ENCODE assay signal across 18 cellular contexts in the genomic region with DNA sequence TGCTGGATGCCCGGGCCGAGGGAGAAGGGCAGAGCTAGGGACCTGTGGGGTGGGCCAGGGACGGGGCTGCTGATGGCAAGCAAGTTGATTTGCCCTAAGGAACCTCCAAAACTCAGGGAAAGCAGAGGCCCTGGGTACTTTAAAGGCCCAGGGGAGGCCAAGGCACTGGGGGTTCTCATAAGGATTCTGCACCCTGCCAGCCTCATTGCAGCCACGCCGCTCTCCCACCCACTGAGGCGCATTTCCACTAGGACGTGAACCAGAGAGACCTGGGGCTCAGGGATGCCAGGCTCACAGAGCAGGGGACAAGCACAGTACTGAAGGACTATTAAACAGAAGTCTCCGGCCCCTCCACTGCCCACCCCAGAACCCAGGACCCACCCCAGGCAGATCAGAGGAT. TPM values are rescaled to one million over a fixed set of nuclear protein-coding genes. Genes with fewer than 3 reads are reported as not detected.
DNase-seq lines count a peak whose midpoint lies in the region; TF ChIP-seq lines count a peak whose summit lies in the region.
"Had no signal": no experiment of that assay in that cellular context is flagged by ENCODE, and none has a peak within 500 bp of the region (broad histone marks: within the 10 kb centered on the region; RNA-seq: fewer than 3 reads in every experiment).

No MANE protein-coding gene starts in this region.

- no peak overlapping the region for H4K5ac ChIP-seq in H9 (ENCODE audit: insufficient read length, low read depth, low read length)

- H3K79me2 ChIP-seq in H9 (ENCODE audit: insufficient read depth, low read length) = no peaks in the 10 kb centered on the region

- H3K4me3 ChIP-seq in colonic mucosa = no peak overlapping the region
- H3K4me3 ChIP-seq: SJCRH30 had no signal

- no peak overlapping the region for H3K18ac ChIP-seq in H9 (ENCODE audit: insufficient read length, low read depth, low read length)

- no peak overlapping the region for H3K23ac ChIP-seq in H9 (ENCODE audit: insufficient read length, low read depth, low read length)

- H3K4me1 ChIP-seq in H9 (ENCODE audit: insufficient read depth, low read length) (no peaks in the 10 kb centered on the region), colonic mucosa (no peaks in the 10 kb centered on the region)
- H3K4me1 ChIP-seq: SJCRH30 had no signal

- no peak overlapping the region for H4K91ac ChIP-seq in H9 (ENCODE audit: insufficient read length, low read depth, low read length)

- no peak overlapping the region for H3K4ac ChIP-seq in H9 (ENCODE audit: low read depth, low read length)

- no peak overlapping the region for H3K9ac ChIP-seq in H9 (ENCODE audit: extremely low read depth, insufficient read length, low read length)
- H3K9ac ChIP-seq in colonic mucosa (ENCODE audit: low read depth in 2 of 2, low read length in 2 of 2) = no peak overlapping the region
- H3K9ac ChIP-seq: KMS-11 had no signal

- no peak overlapping the region for H3K4me3 Mint-ChIP-seq in H9
- H3K4me3 Mint-ChIP-seq in type B pancreatic cell = no peak overlapping the region

- H2BK12ac ChIP-seq in H9 (ENCODE audit: insufficient read length, low read depth, low read length) = no peak overlapping the region

- no peaks in the 10 kb centered on the region for H3K23me2 ChIP-seq in H9 (ENCODE audit: insufficient read length, low read depth, low read length, poor library complexity, severe bottlenecking)

- no peaks in the 10 kb centered on the region for H3K79me1 ChIP-seq in H9 (ENCODE audit: insufficient read depth, low read depth, low read length, poor library complexity, severe bottlenecking)

- H3K36me3 Mint-ChIP-seq in H9 (ENCODE audit: insufficient read depth in 1 of 3, low read depth in 3 of 3) (peaks cover 0 to 12% (median 0%) of the 10 kb centered on the region in 3 experiments; a peak in 3 of 7 replicates), type B pancreatic cell (no peaks in the 10 kb centered on the region)

- DNase-seq in H9 (peak; percentile 16), colonic mucosa (peak; percentile 9), posterior vena cava (ENCODE audit: low spot score) (peak; percentile 43), type B pancreatic cell (ENCODE audit: extremely low spot score, unreplicated experiment) (peak; percentile 61), CD1c-positive myeloid dendritic cell (ENCODE audit: extremely low spot score) (no peak), G401 (ENCODE audit: low spot score) (no peak), H4 (ENCODE audit: low spot score) (no peak)
- DNase-seq: C1 segment of cervical spinal cord, DMS79 treated with DMSO at 0.1 percent for 48 hours, H7, NCI-H1436, NCI-H1930, NCI-H2171, NCI-H526, SJCRH30 had no signal

- H3K27ac ChIP-seq in H9 (ENCODE audit: insufficient read length, low read depth, low read length) = no peak overlapping the region
- no peak overlapping the region for H3K27ac ChIP-seq in colonic mucosa
- H3K27ac ChIP-seq: HL-60, KMS-11, SJCRH30 had no signal

- no peak overlapping the region for H3K56ac ChIP-seq in H9 (ENCODE audit: insufficient read length, low read depth, low read length)

- in situ Hi-C loops in G401 (cut with HindIII; ENCODE audit: low sequenced_read_pairs) = no loop called here

- TF ChIP-seq CTCF in H9 (conservative IDR thresholded peaks at IDR 0.05) (no peak), colonic mucosa (IDR thresholded peaks at IDR 0.05) (no peak), type B pancreatic cell (conservative IDR thresholded peaks at IDR 0.05) (no peak)

- H3K4me2 ChIP-seq in H9 (ENCODE audit: insufficient read depth, insufficient read length, low read length) = no peak overlapping the region
- H3K4me2 ChIP-seq: KMS-11 had no signal

- H2BK5ac ChIP-seq in H9 (ENCODE audit: insufficient read length, low read length) = no peak overlapping the region

- H2AK5ac ChIP-seq in H9 (ENCODE audit: insufficient read length, low read length) = no peak overlapping the region

- H3K27me3 Mint-ChIP-seq in H9 (ENCODE audit: low read depth) (peaks cover 37% of the 10 kb centered on the region), type B pancreatic cell (peaks cover 25% of the 10 kb centered on the region)

- WGBS in H9 (ENCODE audit: extremely low coverage, insufficient read length, low lambda C conversion rate) = no CpG with 5 or more reads among the region's 8 CpGs

- H2BK20ac ChIP-seq in H9 (ENCODE audit: low read depth, low read length, poor library complexity, severe bottlenecking) = no peak overlapping the region

- no peaks in the 10 kb centered on the region for H4K20me1 ChIP-seq in H9 (ENCODE audit: control insufficient read depth, insufficient read depth, insufficient read length)

- no peak overlapping the region for H2BK15ac ChIP-seq in H9 (ENCODE audit: low read depth, low read length)

- H4K8ac ChIP-seq in H9 (replicated peaks; ENCODE audit: insufficient read length, low read depth, low read length) = no peak overlapping the region

- H3K36me3 ChIP-seq in colonic mucosa = no peaks in the 10 kb centered on the region
- H3K36me3 ChIP-seq: SJCRH30 had no signal

- H3K27me3 ChIP-seq in H9 (ENCODE audit: insufficient read depth, low read length) (no peaks in the 10 kb centered on the region), colonic mucosa (no peaks in the 10 kb centered on the region)

- H3K14ac ChIP-seq in H9 (ENCODE audit: insufficient read depth, low read length) = no peak overlapping the region

- no peak overlapping the region for H2BK120ac ChIP-seq in H9 (ENCODE audit: low read depth, low read length, poor library complexity, severe bottlenecking)

- no peaks in the 10 kb centered on the region for H3K9me3 ChIP-seq in H9 (ENCODE audit: control insufficient read depth, low read depth, low read length)
- no peaks in the 10 kb centered on the region for H3K9me3 ChIP-seq in colonic mucosa
- H3K9me3 ChIP-seq: SJCRH30 had no signal

- no peak overlapping the region for H2AFZ ChIP-seq in H9 (ENCODE audit: low read length)

- H3K27ac Mint-ChIP-seq in H9 (no peak overlapping the region), type B pancreatic cell (no peak overlapping the region)

- H3K4me1 Mint-ChIP-seq in H9 (peaks cover 4% of the 10 kb centered on the region in 2 experiments), type B pancreatic cell (ENCODE audit: unreplicated experiment) (peaks cover 14% of the 10 kb centered on the region)

- no peak overlapping the region for H3T11ph ChIP-seq in H9 (ENCODE audit: low read length)

- H3K9me3 Mint-ChIP-seq in H9 = peaks cover 6 to 15% of the 10 kb centered on the region in 2 experiments; a peak in 3 of 5 replicates
- peaks cover 13% of the 10 kb centered on the region for H3K9me3 Mint-ChIP-seq in type B pancreatic cell

- intact Hi-C loops in colonic mucosa (cut with DNase I) (no loop called here), posterior vena cava (cut with DNase I) (loop anchor here in 1 of 2 donors (5.0 kb wide), 1 partner anchor 38 kb away; a partner anchor contains a TSS)

RNA-seq across cellular contexts. Expression of a gene that starts 39.4 kb away (rescaled TPM):
- total RNA-seq in H9 (2021) = 10.2 and 12.4 TPM in 2 replicates
- 1 to 10 TPM in 1 of 2 donors, not detected in 1; 6.9 TPM for total RNA-seq in colonic mucosa
- 10 to 100 TPM in 1 of 2 donors, 1 to 10 TPM in 1; 7.1 to 21.6 TPM for total RNA-seq in posterior vena cava
- 1.6 and 2.0 TPM in 2 replicates for total RNA-seq in type B pancreatic cell (ENCODE audit: low replicate concordance)
- not detected in 2 replicates for total RNA-seq in G401 (2014; rRNA removed; shearing (Covaris generic))
- total RNA-seq in H4 (2014; rRNA removed; shearing (Covaris generic)) = 0.10 TPM in 1 of 2 replicates, not detected in the other
- total RNA-seq: A673 had no signal

Comparison
In these comparisons a context has a peak if more than half of its experiments do, and no peak if none do; other contexts are left out.
1. DNase-seq: peak in H9 (single experiment), colonic mucosa (single experiment), posterior vena cava (single experiment) and type B pancreatic cell (single experiment); none in CD1c-positive myeloid dendritic cell (single experiment), G401 (single experiment) and H4 (single experiment).